ENCODE assay signal across 30 cellular contexts in the genomic region with DNA sequence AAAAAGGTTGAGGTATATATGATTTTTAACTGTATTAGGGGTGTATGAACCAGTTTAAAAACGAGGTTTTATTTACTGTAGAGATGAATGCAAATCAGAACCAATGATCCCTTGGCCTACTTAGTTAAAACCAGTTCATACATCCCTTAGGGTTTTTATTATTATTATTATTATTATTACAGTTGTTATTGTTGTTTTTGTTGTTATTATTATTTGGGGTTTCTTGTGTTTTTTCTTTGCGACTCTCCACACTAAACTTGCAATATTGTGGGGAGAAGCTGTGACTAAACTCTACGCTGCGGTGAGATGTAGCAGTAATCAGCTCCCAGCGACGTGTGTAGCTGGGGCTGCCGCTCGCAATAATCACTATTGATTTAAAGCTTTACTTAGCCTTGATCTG.
"Had no signal": no experiment of that assay in that cellular context is flagged by ENCODE, and none has a peak within 500 bp of the region (broad histone marks: within the 10 kb centered on the region; RNA-seq: fewer than 3 reads in every experiment).

No MANE protein-coding gene starts in this region.

- H3K4me1 Mint-ChIP-seq: activated CD4-positive, alpha-beta memory T cell treated with anti-CD3 and anti-CD28 coated beads, Interleukin-2, amount 10 ng/mL, durations not matched to agents 7 days and 5 days; activated CD4-positive, alpha-beta T cell treated with anti-CD3 and anti-CD28 coated beads, Interleukin-2, amount 10 ng/mL, durations not matched to agents 7 days and 5 days; activated naive CD4-positive, alpha-beta T cell treated with anti-CD3 and anti-CD28 coated beads, Interleukin-2, amount 50 U/mL, for 24 hours; activated naive CD8-positive, alpha-beta T cell treated with anti-CD3 and anti-CD28 coated beads for 36 hours; activated naive CD8-positive, alpha-beta T cell treated with anti-CD3 and anti-CD28 coated beads, Interleukin-2, amount 50 U/mL, for 24 hours; T-helper 17 cell had no signal

- H3K9me3 ChIP-seq: body of pancreas had no signal

- H3K27ac ChIP-seq: adrenal gland, body of pancreas had no signal

- H3K4me3 ChIP-seq: adrenal gland, body of pancreas had no signal

- H3K27me3 Mint-ChIP-seq: activated CD4-positive, alpha-beta memory T cell treated with anti-CD3 and anti-CD28 coated beads, Interleukin-2, amount 10 ng/mL, durations not matched to agents 7 days and 5 days; activated CD4-positive, alpha-beta T cell treated with anti-CD3 and anti-CD28 coated beads, Interleukin-2, amount 10 ng/mL, durations not matched to agents 7 days and 5 days; activated naive CD4-positive, alpha-beta T cell treated with anti-CD3 and anti-CD28 coated beads, Interleukin-2, amount 50 U/mL, for 24 hours; activated naive CD8-positive, alpha-beta T cell treated with anti-CD3 and anti-CD28 coated beads for 36 hours; activated naive CD8-positive, alpha-beta T cell treated with anti-CD3 and anti-CD28 coated beads, Interleukin-2, amount 50 U/mL, for 24 hours; activated T-cell treated with anti-CD3 and anti-CD28 coated beads, Interleukin-2, amount 50 U/mL, for 24 hours; T-helper 17 cell had no signal

- H3K4me1 ChIP-seq: body of pancreas had no signal

- DNase-seq: activated CD4-positive, alpha-beta memory T cell treated with anti-CD3 and anti-CD28 coated beads, Interleukin-2, amount 10 ng/mL, durations not matched to agents 7 days and 5 days; activated CD4-positive, alpha-beta T cell treated with anti-CD3 and anti-CD28 coated beads for 1 hour; activated CD4-positive, alpha-beta T cell treated with anti-CD3 and anti-CD28 coated beads for 4 hours; activated CD4-positive, alpha-beta T cell treated with anti-CD3 and anti-CD28 coated beads, Interleukin-2, amount 10 ng/mL, durations not matched to agents 7 days and 5 days; activated CD4-positive, alpha-beta T cell treated with anti-CD3 and anti-CD28 coated beads, Interleukin-2, amount 50 U/mL, for 4 hours; activated CD8-positive, alpha-beta memory T cell treated with anti-CD3 and anti-CD28 coated beads, Interleukin-2, amount 50 U/mL, for 48 hours; activated gamma-delta T cell treated with Interleukin-2 at 50 U/mL for 16 hours; activated naive CD4-positive, alpha-beta T cell treated with anti-CD3 and anti-CD28 coated beads for 36 hours; activated naive CD8-positive, alpha-beta T cell treated with anti-CD3 and anti-CD28 coated beads for 36 hours; activated naive CD8-positive, alpha-beta T cell treated with anti-CD3 and anti-CD28 coated beads, Interleukin-2, amount 50 U/mL, for 24 hours; activated T-cell treated with anti-CD3 and anti-CD28 coated beads for 4 hours; activated T-cell treated with anti-CD3 and anti-CD28 coated beads, Interleukin-2, amount 50 U/mL, for 24 hours; activated T-cell treated with anti-CD3 and anti-CD28 coated beads, Interleukin-2, amount 50 U/mL, for 72 hours; amygdala; caudate nucleus; cortex of kidney; effector CD8-positive, alpha-beta T cell; foreskin fibroblast; head of caudate nucleus; T-helper 1 cell; T-helper 17 cell; T1000 had no signal

- H3K27ac Mint-ChIP-seq: activated CD4-positive, alpha-beta memory T cell treated with anti-CD3 and anti-CD28 coated beads, Interleukin-2, amount 10 ng/mL, durations not matched to agents 7 days and 5 days; activated CD4-positive, alpha-beta T cell treated with anti-CD3 and anti-CD28 coated beads, Interleukin-2, amount 10 ng/mL, durations not matched to agents 7 days and 5 days; activated naive CD4-positive, alpha-beta T cell treated with anti-CD3 and anti-CD28 coated beads for 36 hours; activated naive CD4-positive, alpha-beta T cell treated with anti-CD3 and anti-CD28 coated beads, Interleukin-2, amount 50 U/mL, for 24 hours; activated naive CD8-positive, alpha-beta T cell treated with anti-CD3 and anti-CD28 coated beads for 36 hours; activated naive CD8-positive, alpha-beta T cell treated with anti-CD3 and anti-CD28 coated beads, Interleukin-2, amount 50 U/mL, for 24 hours; activated T-cell treated with anti-CD3 and anti-CD28 coated beads, Interleukin-2, amount 50 U/mL, for 24 hours; activated T-cell treated with anti-CD3 and anti-CD28 coated beads, Interleukin-2, amount 50 U/mL, for 72 hours; T-helper 17 cell; T-helper 2 cell treated with Interferon-gamma antibody and Interleukin-4, amounts not matched to agents 5 μg/mL and 100 μg/mL, for 36 hours had no signal

- H3K27me3 ChIP-seq: adrenal gland, body of pancreas had no signal

- H3K4me3 Mint-ChIP-seq: activated CD4-positive, alpha-beta memory T cell treated with anti-CD3 and anti-CD28 coated beads, Interleukin-2, amount 10 ng/mL, durations not matched to agents 7 days and 5 days; activated CD4-positive, alpha-beta T cell treated with anti-CD3 and anti-CD28 coated beads, Interleukin-2, amount 10 ng/mL, durations not matched to agents 7 days and 5 days; activated naive CD4-positive, alpha-beta T cell treated with anti-CD3 and anti-CD28 coated beads for 36 hours; activated naive CD4-positive, alpha-beta T cell treated with anti-CD3 and anti-CD28 coated beads, Interleukin-2, amount 50 U/mL, for 24 hours; activated naive CD8-positive, alpha-beta T cell treated with anti-CD3 and anti-CD28 coated beads for 36 hours; activated naive CD8-positive, alpha-beta T cell treated with anti-CD3 and anti-CD28 coated beads, Interleukin-2, amount 50 U/mL, for 24 hours; activated T-cell treated with anti-CD3 and anti-CD28 coated beads, Interleukin-2, amount 50 U/mL, for 24 hours; activated T-cell treated with anti-CD3 and anti-CD28 coated beads, Interleukin-2, amount 50 U/mL, for 72 hours; T-helper 17 cell; T-helper 2 cell treated with Interferon-gamma antibody and Interleukin-4, amounts not matched to agents 5 μg/mL and 100 μg/mL, for 36 hours had no signal

- H3K9me3 Mint-ChIP-seq: activated CD4-positive, alpha-beta memory T cell treated with anti-CD3 and anti-CD28 coated beads, Interleukin-2, amount 10 ng/mL, durations not matched to agents 7 days and 5 days; activated CD4-positive, alpha-beta T cell treated with anti-CD3 and anti-CD28 coated beads, Interleukin-2, amount 10 ng/mL, durations not matched to agents 7 days and 5 days; activated naive CD4-positive, alpha-beta T cell treated with anti-CD3 and anti-CD28 coated beads, Interleukin-2, amount 50 U/mL, for 24 hours; activated naive CD8-positive, alpha-beta T cell treated with anti-CD3 and anti-CD28 coated beads for 36 hours; activated naive CD8-positive, alpha-beta T cell treated with anti-CD3 and anti-CD28 coated beads, Interleukin-2, amount 50 U/mL, for 24 hours; activated T-cell treated with anti-CD3 and anti-CD28 coated beads, Interleukin-2, amount 50 U/mL, for 72 hours had no signal

- FAIRE-seq: colon, endometrium, frontal cortex had no signal

- ATAC-seq: activated naive CD8-positive, alpha-beta T cell treated with anti-CD3 and anti-CD28 coated beads, Interleukin-2, amount 50 U/mL, for 24 hours; activated T-cell treated with anti-CD3 and anti-CD28 coated beads, Interleukin-2, amount 50 U/mL, for 72 hours; body of pancreas; esophagus mucosa; T-helper 17 cell had no signal
